12 cellular contexts compared by ENCODE assay signal in genomic region chr9:78973906-78974305, GRCh38.
DNase-seq lines count a peak whose midpoint lies in the region; ATAC-seq and TF ChIP-seq lines count a peak whose summit lies in the region.
"Had no signal": no experiment of that assay in that cellular context is flagged by ENCODE, and none has a peak within 500 bp of the region (broad histone marks: within the 10 kb centered on the region; RNA-seq: fewer than 3 reads in every experiment).

No MANE protein-coding gene starts in this region.

- DNase-seq in A172 (ENCODE audit: low spot score) (peak; percentile 87), EL (peak; percentile 90), NCI-H345 (lab: John Stamatoyannopoulos, UW) (peak; percentile 64), epithelial cell of prostate (ENCODE audit: low read depth, low spot score) (peak; percentile 59), NCI-H2029 (lab: John Stamatoyannopoulos, UW) (no peak), smooth muscle cell (lab: John Stamatoyannopoulos, UW; ENCODE audit: unreplicated experiment) (no peak), hepatocyte (ENCODE audit: low spot score) (no peak)
- DNase-seq: activated CD8-positive, alpha-beta memory T cell treated with anti-CD3 and anti-CD28 coated beads, Interleukin-2, amount 50 U/mL, for 48 hours; anterior cingulate cortex; NCI-H1694 had no signal

- H3K79me2 ChIP-seq in smooth muscle cell (ENCODE audit: low read depth) = no peaks in the 10 kb centered on the region
- H3K79me2 ChIP-seq in hepatocyte = no peaks in the 10 kb centered on the region

- H2AFZ ChIP-seq in smooth muscle cell (ENCODE audit: low read depth) (no peak overlapping the region), hepatocyte (no peak overlapping the region)

- H3K9me2 ChIP-seq in hepatocyte (replicated peaks; ENCODE audit: insufficient read depth) = no peaks in the 10 kb centered on the region

- ATAC-seq in HG02870 (IDR thresholded peaks at IDR 0.05; ENCODE audit: unreplicated experiment) = no peak

- H4K20me1 ChIP-seq in smooth muscle cell (ENCODE audit: low read depth) (no peaks in the 10 kb centered on the region), hepatocyte (ENCODE audit: insufficient read depth, poor library complexity, severe bottlenecking) (no peaks in the 10 kb centered on the region)
- H4K20me1 ChIP-seq: BLaER1 had no signal

- no peaks in the 10 kb centered on the region for H3K27me3 ChIP-seq in smooth muscle cell (ENCODE audit: low read depth)
- H3K27me3 ChIP-seq in hepatocyte = no peaks in the 10 kb centered on the region
- H3K27me3 ChIP-seq: BLaER1 had no signal

- H3K27ac ChIP-seq in epithelial cell of prostate (no peak overlapping the region), smooth muscle cell (ENCODE audit: low read depth) (no peak overlapping the region), hepatocyte (no peak overlapping the region)
- H3K27ac ChIP-seq: BLaER1 had no signal

- no peak overlapping the region for H3K4me2 ChIP-seq in smooth muscle cell
- H3K4me2 ChIP-seq in hepatocyte = no peak overlapping the region
- H3K4me2 ChIP-seq: BLaER1 had no signal

- no peak for TF ChIP-seq CTCF in smooth muscle cell (IDR thresholded peaks at IDR 0.05; ENCODE audit: borderline replicate concordance, insufficient read depth, poor library complexity, severe bottlenecking)
- no peak for TF ChIP-seq CTCF in hepatocyte (IDR thresholded peaks at IDR 0.05; ENCODE audit: poor library complexity)

- H3K9me3 ChIP-seq in smooth muscle cell (replicated peaks; ENCODE audit: low read depth) (no peaks in the 10 kb centered on the region), hepatocyte (ENCODE audit: low read depth) (no peaks in the 10 kb centered on the region)
- H3K9me3 ChIP-seq: BLaER1 had no signal

- no peak overlapping the region for H3K9ac ChIP-seq in smooth muscle cell (ENCODE audit: low read depth)
- H3K9ac ChIP-seq: BLaER1 had no signal

- no peaks in the 10 kb centered on the region for H3F3A ChIP-seq in smooth muscle cell (ENCODE audit: low read depth)

- H3K4me1 ChIP-seq in smooth muscle cell (ENCODE audit: low read depth) = no peaks in the 10 kb centered on the region
- H3K4me1 ChIP-seq in hepatocyte (ENCODE audit: insufficient read depth) = no peaks in the 10 kb centered on the region
- H3K4me1 ChIP-seq: BLaER1 had no signal

- H3K4me3 ChIP-seq in smooth muscle cell = no peak overlapping the region
- no peak overlapping the region for H3K4me3 ChIP-seq in hepatocyte
- H3K4me3 ChIP-seq: BLaER1 had no signal

- H3K36me3 ChIP-seq in smooth muscle cell (ENCODE audit: low read depth) (no peaks in the 10 kb centered on the region), hepatocyte (replicated peaks; ENCODE audit: insufficient read depth, low read depth) (no peaks in the 10 kb centered on the region)
- H3K36me3 ChIP-seq: BLaER1 had no signal

Comparison
In these comparisons a context has a peak if more than half of its experiments do, and no peak if none do; other contexts are left out.
1. DNase-seq: peak in A172 (single experiment), EL (single experiment), NCI-H345 (single experiment) and epithelial cell of prostate (single experiment); none in NCI-H2029 (single experiment), smooth muscle cell (single experiment) and hepatocyte (single experiment).